ENCODE assay signal across 1 cellular context in genomic region chr4:89309154-89309553, GRCh38. TPM values are rescaled to one million over a fixed set of nuclear protein-coding genes. Genes with fewer than 3 reads are reported as not detected.
"Had no signal": no experiment of that assay in that cellular context is flagged by ENCODE, and none has a peak within 500 bp of the region (broad histone marks: within the 10 kb centered on the region; RNA-seq: fewer than 3 reads in every experiment).

No MANE protein-coding gene starts in this region.

RNA-seq across cellular contexts. Expression of gene GPRIN3, which starts 1.6 kb away (rescaled TPM):
- total RNA-seq: foreskin keratinocyte had no signal
- polyA plus RNA-seq: foreskin keratinocyte had no signal
